18 cellular contexts compared by ENCODE assay signal in genomic region chr9:93683331-93684134, GRCh38.
A peak's percentile ranks its signal among the peaks of the same experiment; 100 is the strongest.
DNase-seq lines count a peak whose midpoint lies in the region; ATAC-seq and TF ChIP-seq lines count a peak whose summit lies in the region.
"Had no signal": no experiment of that assay in that cellular context is flagged by ENCODE, and none has a peak within 500 bp of the region (broad histone marks: within the 10 kb centered on the region; RNA-seq: fewer than 3 reads in every experiment).

No MANE protein-coding gene starts in this region.

- no peak overlapping the region for H3K27ac ChIP-seq in endodermal cell (ENCODE audit: low read depth, low read length)
- H3K27ac ChIP-seq: GM23248, neural progenitor cell had no signal

- H3K36me3 Mint-ChIP-seq in T-helper 2 cell treated with Interferon-gamma antibody and Interleukin-4, amounts not matched to agents 5 μg/mL and 100 μg/mL, for 36 hours (ENCODE audit: low read depth), result no peaks in the 10 kb centered on the region
- no peaks in the 10 kb centered on the region for H3K36me3 Mint-ChIP-seq in endodermal cell (ENCODE audit: low read depth)
- H3K36me3 Mint-ChIP-seq in osteocyte (ENCODE audit: unreplicated experiment), result peaks cover 3% of the 10 kb centered on the region
- H3K36me3 Mint-ChIP-seq: neural progenitor cell had no signal

- no peaks in the 10 kb centered on the region for H3K27me3 Mint-ChIP-seq in T-helper 2 cell treated with Interferon-gamma antibody and Interleukin-4, amounts not matched to agents 5 μg/mL and 100 μg/mL, for 36 hours (ENCODE audit: low read depth)
- no peaks in the 10 kb centered on the region for H3K27me3 Mint-ChIP-seq in endodermal cell (ENCODE audit: insufficient read depth)
- peaks cover 2% of the 10 kb centered on the region for H3K27me3 Mint-ChIP-seq in osteocyte (ENCODE audit: unreplicated experiment)

- no peaks in the 10 kb centered on the region for H3K4me1 Mint-ChIP-seq in T-helper 2 cell treated with Interferon-gamma antibody and Interleukin-4, amounts not matched to agents 5 μg/mL and 100 μg/mL, for 36 hours (ENCODE audit: low read depth)
- H3K4me1 Mint-ChIP-seq in endodermal cell (peaks cover 4% of the 10 kb centered on the region), osteocyte (ENCODE audit: unreplicated experiment) (peaks cover 1% of the 10 kb centered on the region)
- H3K4me1 Mint-ChIP-seq: neural progenitor cell had no signal

- 89 to 95% methylated on average over 7 to 10 of the region's 10 CpGs for whole genome bisulfite sequencing in endodermal cell (ENCODE audit: insufficient coverage in 1 of 2, insufficient read length in 1 of 2), 2 experiments

- TF ChIP-seq CTCF in GM10248 (IDR thresholded peaks at IDR 0.05; ENCODE audit: control extremely low read depth, extremely low read depth, low read depth, missing control alignments) (no peak), endodermal cell (conservative IDR thresholded peaks at IDR 0.05) (no peak), osteocyte (IDR thresholded peaks at IDR 0.05) (no peak)

- POLR2A ChIA-PET in GM10248 (lab: Yijun Ruan, JAX), result no interaction called here

- peaks cover 4% of the 10 kb centered on the region for H3K9me3 ChIP-seq in endodermal cell (ENCODE audit: control insufficient read depth, low read length)

- H3K4me3 ChIP-seq in endodermal cell (ENCODE audit: low read length), result no peak overlapping the region
- H3K4me3 ChIP-seq: GM23248, neural progenitor cell had no signal

- CTCF ChIA-PET in GM10248 (lab: Yijun Ruan, JAX), result interaction anchor here (1.0 to 7.3 kb wide), 7 partner anchors 16 to 526 kb away, joined by 3 to 58 read pairs (median 12); no protein-coding TSS in a partner anchor

- no peak overlapping the region for H3K4me3 Mint-ChIP-seq in T-helper 2 cell treated with Interferon-gamma antibody and Interleukin-4, amounts not matched to agents 5 μg/mL and 100 μg/mL, for 36 hours
- H3K4me3 Mint-ChIP-seq in endodermal cell (no peak overlapping the region), osteocyte (ENCODE audit: unreplicated experiment) (no peak overlapping the region)
- H3K4me3 Mint-ChIP-seq: CD4-positive, alpha-beta memory T cell; effector memory CD8-positive, alpha-beta T cell; neural progenitor cell had no signal

- H3K36me3 ChIP-seq in endodermal cell (ENCODE audit: control insufficient read depth, insufficient read depth, low read length), result no peaks in the 10 kb centered on the region
- H3K36me3 ChIP-seq: neural progenitor cell had no signal

- peak; percentile 2 for DNase-seq in T-helper 2 cell treated with Interferon-gamma antibody and Interleukin-4, amounts not matched to agents 5 μg/mL and 100 μg/mL, for 36 hours (ENCODE audit: low spot score)
- DNase-seq in T-helper 2 cell (no peak), GM10248 (ENCODE audit: extremely low spot score) (peak; percentile 7), endodermal cell (peak; percentile 41), osteocyte (ENCODE audit: extremely low spot score, unreplicated experiment) (peak; percentile 73), NCI-H446 (lab: John Stamatoyannopoulos, UW) (no peak), NCI-H345 treated with DMSO at 0.1 percent for 48 hours (lab: John Stamatoyannopoulos, UW; ENCODE audit: unreplicated experiment) (no peak)
- DNase-seq: activated T-cell treated with anti-CD3 and anti-CD28 coated beads for 4 hours; caudate nucleus; CD4-positive, alpha-beta memory T cell; effector memory CD8-positive, alpha-beta T cell; GM23248; NCI-H1694 treated with DMSO at 0.1 percent for 48 hours; NCI-H524; OCI-M1; stimulated activated CD4-positive, alpha-beta T cell treated with anti-CD3 and anti-CD28 coated beads, Interleukin-4, amount 100 ng/mL, for 24 hours had no signal

- H3K27ac Mint-ChIP-seq in T-helper 2 cell treated with Interferon-gamma antibody and Interleukin-4, amounts not matched to agents 5 μg/mL and 100 μg/mL, for 36 hours, result no peak overlapping the region
- H3K27ac Mint-ChIP-seq in endodermal cell (no peak overlapping the region), osteocyte (ENCODE audit: unreplicated experiment) (no peak overlapping the region)
- H3K27ac Mint-ChIP-seq: effector memory CD8-positive, alpha-beta T cell had no signal

- no peaks in the 10 kb centered on the region for H3K27me3 ChIP-seq in endodermal cell (ENCODE audit: control insufficient read depth, insufficient read depth, low read length, poor library complexity, severe bottlenecking)
- H3K27me3 ChIP-seq: neural progenitor cell had no signal

- no peak overlapping the region for H3K9ac ChIP-seq in endodermal cell (ENCODE audit: extremely low read depth, low read length, poor library complexity, severe bottlenecking)
- H3K9ac ChIP-seq: GM23248, neural progenitor cell had no signal

- H3K4me1 ChIP-seq in endodermal cell (ENCODE audit: control insufficient read depth, insufficient read depth, low read length), result no peaks in the 10 kb centered on the region

- peaks cover 3% of the 10 kb centered on the region for H3K9me3 Mint-ChIP-seq in T-helper 2 cell treated with Interferon-gamma antibody and Interleukin-4, amounts not matched to agents 5 μg/mL and 100 μg/mL, for 36 hours
- peaks cover 4% of the 10 kb centered on the region for H3K9me3 Mint-ChIP-seq in endodermal cell
- H3K9me3 Mint-ChIP-seq in osteocyte (ENCODE audit: unreplicated experiment), result peaks cover under 1% of the 10 kb centered on the region
- H3K9me3 Mint-ChIP-seq: effector memory CD8-positive, alpha-beta T cell had no signal

- no peak for ATAC-seq in GM18519 (IDR thresholded peaks at IDR 0.05; ENCODE audit: low FRiP score, unreplicated experiment)
- ATAC-seq: effector memory CD8-positive, alpha-beta T cell had no signal

Comparison
In these comparisons a context has a peak if more than half of its experiments do, and no peak if none do; other contexts are left out.
1. DNase-seq: peak in T-helper 2 cell treated with Interferon-gamma antibody and Interleukin-4, amounts not matched to agents 5 μg/mL and 100 μg/mL, for 36 hours (single experiment), GM10248 (single experiment), endodermal cell (single experiment) and osteocyte (single experiment); none in T-helper 2 cell (0 of 5), NCI-H446 (0 of 2) and NCI-H345 treated with DMSO at 0.1 percent for 48 hours (single experiment).